In genomic region chr5:148559461-148559860, GRCh38 we compare ENCODE assay signal across 13 cellular contexts.
DNase-seq lines count a peak whose midpoint lies in the region; FAIRE-seq and TF ChIP-seq lines count a peak whose summit lies in the region.
"Had no signal": no experiment of that assay in that cellular context is flagged by ENCODE, and none has a peak within 500 bp of the region (broad histone marks: within the 10 kb centered on the region; RNA-seq: fewer than 3 reads in every experiment).

No MANE protein-coding gene starts in this region.

- H3K9me1 ChIP-seq in endothelial cell of umbilical vein (replicated peaks; ENCODE audit: control insufficient read depth, extremely low read depth, insufficient read depth, low read length): no peaks in the 10 kb centered on the region

- TF ChIP-seq POLR2A in endothelial cell of umbilical vein (IDR thresholded peaks at IDR 0.05; ENCODE audit: low read depth, low read length) (no peak), GM12892 (IDR thresholded peaks at IDR 0.05; ENCODE audit: low read depth, low read length) (no peak)

- no peaks in the 10 kb centered on the region for H4K20me1 ChIP-seq in endothelial cell of umbilical vein (replicated peaks; ENCODE audit: control insufficient read depth, extremely low read depth, insufficient read depth, low read length)

- POLR2A ChIA-PET in endothelial cell of umbilical vein (lab: Charles Lee): no interaction called here

- H3K4me1 ChIP-seq in endothelial cell of umbilical vein (ENCODE audit: control insufficient read depth, extremely low read depth, insufficient read depth, low read length): peaks cover 3% of the 10 kb centered on the region
- H3K4me1 ChIP-seq: Caco-2 had no signal

- no peak overlapping the region for H3K4me2 ChIP-seq in endothelial cell of umbilical vein (ENCODE audit: insufficient read depth, low read length)

- intact Hi-C loops in endothelial cell of umbilical vein (cut with micrococcal nuclease): no loop called here

- no TSS peak for BruUV-seq in endothelial cell of umbilical vein (replicated peaks; lab: Mats Ljungman, UMichigan)

- H2AFZ ChIP-seq in endothelial cell of umbilical vein (ENCODE audit: low read depth, low read length): no peak overlapping the region

- no peak overlapping the region for H3K4me3 ChIP-seq in endothelial cell of umbilical vein (replicated peaks in 1 of 3; ENCODE audit: insufficient read depth in 1 of 3, low read depth in 1 of 3, low read length in 3 of 3)

- no peak for TF ChIP-seq CTCF in endothelial cell of umbilical vein (IDR thresholded peaks at IDR 0.05; ENCODE audit: extremely low read depth in 1 of 2, insufficient read depth in 1 of 2, low read depth in 1 of 2, low read length in 2 of 2)

- H3K36me3 ChIP-seq in endothelial cell of umbilical vein (ENCODE audit: control insufficient read depth in 2 of 2, extremely low read depth in 1 of 2, insufficient read depth in 2 of 2, low read length in 2 of 2): no peaks in the 10 kb centered on the region

- FAIRE-seq in endothelial cell of umbilical vein (lab: Jason Lieb, UNC) (peak; percentile 77), GM12892 (lab: Jason Lieb, UNC) (no peak)
- FAIRE-seq: GM19239 had no signal

- dilution Hi-C loops in endothelial cell of umbilical vein (cut with MboI; ENCODE audit: extremely low pct_ligation_motif_present, low sequenced_read_pairs): no loop called here

- peaks cover 0 to 3% of the 10 kb centered on the region in 2 experiments for H3K27me3 ChIP-seq in endothelial cell of umbilical vein (ENCODE audit: control insufficient read depth in 2 of 2, insufficient read depth in 2 of 2, low read length in 2 of 2)

- CTCF ChIA-PET in endothelial cell of umbilical vein (lab: Charles Lee): interaction anchor here (0.7 kb wide), 1 partner anchor 172 kb away, joined by 4 read pairs; no protein-coding TSS in a partner anchor

- no peaks in the 10 kb centered on the region for H3K9me3 ChIP-seq in endothelial cell of umbilical vein (replicated peaks; ENCODE audit: control insufficient read depth, insufficient read depth, low read length)
- H3K9me3 ChIP-seq: Caco-2 had no signal

- no peaks in the 10 kb centered on the region for H3K79me2 ChIP-seq in endothelial cell of umbilical vein (ENCODE audit: control insufficient read depth, insufficient read depth, low read length)

- no peak overlapping the region for H3K9ac ChIP-seq in endothelial cell of umbilical vein (replicated peaks; ENCODE audit: extremely low read depth, insufficient read depth, low read length)

- no peak overlapping the region for H3K27ac ChIP-seq in endothelial cell of umbilical vein (ENCODE audit: insufficient read depth, low read depth, low read length)

- DNase-seq in NCI-H2196 (lab: John Stamatoyannopoulos, UW; ENCODE audit: unreplicated experiment) (peak; percentile 8), NCI-H2196 treated with DMSO at 0.1 percent for 48 hours (lab: John Stamatoyannopoulos, UW; ENCODE audit: unreplicated experiment) (no peak), NCI-H69 (lab: John Stamatoyannopoulos, UW) (peak; percentile 33), endothelial cell of umbilical vein (ENCODE audit: low read depth, low spot score) (peak; percentile 79), pulmonary artery endothelial cell (ENCODE audit: low read depth, low spot score) (peak; percentile 8), NCI-H2171 (lab: John Stamatoyannopoulos, UW) (no peak), GM12892 (ENCODE audit: insufficient read length) (no peak)
- DNase-seq in stimulated activated CD4-positive, alpha-beta T cell treated with anti-CD3 and anti-CD28 coated beads, Interleukin-1b, Interleukin-23, amount 100 ng/mL, for 48 hours: no peak
- DNase-seq: Caco-2, NCI-H1048, NCI-H1694 treated with DMSO at 0.1 percent for 48 hours, NCI-H526 had no signal

TF ChIP-seq in endothelial cell of umbilical vein, 7 proteins besides CTCF, POLR2A, EP300 and RAD21:
- no peak for TF ChIP-seq MAX (IDR thresholded peaks at IDR 0.05; ENCODE audit: insufficient read depth, insufficient read length)
- TF ChIP-seq EZH2 (IDR thresholded peaks at IDR 0.05; ENCODE audit: borderline replicate concordance, low read depth, low read length, severe bottlenecking): no peak
- TF ChIP-seq POLR2AphosphoS5 (IDR thresholded peaks at IDR 0.05; ENCODE audit: insufficient read depth, low read depth, low read length): no peak
- no peak for TF ChIP-seq JUN (IDR thresholded peaks at IDR 0.05; ENCODE audit: borderline replicate concordance, insufficient read depth, insufficient read length, low read depth)
- TF ChIP-seq GATA2 (IDR thresholded peaks at IDR 0.05; ENCODE audit: insufficient read depth, insufficient read length, low read depth, low read length): no peak
- TF ChIP-seq MYC (IDR thresholded peaks at IDR 0.05; ENCODE audit: low read depth, low read length): no peak
- no peak for TF ChIP-seq FOS (IDR thresholded peaks at IDR 0.05; ENCODE audit: borderline replicate concordance, insufficient read depth, low read length)

Comparison
In these comparisons a context has a peak if more than half of its experiments do, and no peak if none do; other contexts are left out.
1. DNase-seq: peak in NCI-H2196 (single experiment), NCI-H69 (single experiment), endothelial cell of umbilical vein (single experiment) and pulmonary artery endothelial cell (single experiment); none in NCI-H2196 treated with DMSO at 0.1 percent for 48 hours (single experiment), NCI-H2171 (single experiment), GM12892 (single experiment) and stimulated activated CD4-positive, alpha-beta T cell treated with anti-CD3 and anti-CD28 coated beads, Interleukin-1b, Interleukin-23, amount 100 ng/mL, for 48 hours (single experiment).